ENCODE assay signal across 9 cellular contexts in genomic region chr2:176092270-176093144, GRCh38. TPM values are rescaled to one million over a fixed set of nuclear protein-coding genes. Genes with fewer than 3 reads are reported as not detected.
DNase-seq lines count a peak whose midpoint lies in the region; ATAC-seq, FAIRE-seq and TF ChIP-seq lines count a peak whose summit lies in the region.
"Had no signal": no experiment of that assay in that cellular context is flagged by ENCODE, and none has a peak within 500 bp of the region (broad histone marks: within the 10 kb centered on the region; RNA-seq: fewer than 3 reads in every experiment).

Gene HOXD13 (plus strand): TSS chr2:176092721. CDS start chr2:176092891, 170 bp downstream.

- no peaks in the 10 kb centered on the region for H3K79me2 ChIP-seq in smooth muscle cell (ENCODE audit: low read depth)

- FAIRE-seq in D721Med (lab: Jason Lieb, UNC), result no peak
- FAIRE-seq: endometrium had no signal

- ATAC-seq in activated CD4-positive, alpha-beta T cell treated with anti-CD3 and anti-CD28 coated beads for 36 hours, result no peak
- peak; percentile 15 for ATAC-seq in foreskin keratinocyte
- ATAC-seq in GM18519 (IDR thresholded peaks at IDR 0.05; ENCODE audit: low FRiP score, unreplicated experiment), result no peak

- H3K27me3 ChIP-seq in foreskin keratinocyte, result peaks cover 100% of the 10 kb centered on the region
- peaks cover 100% of the 10 kb centered on the region for H3K27me3 ChIP-seq in smooth muscle cell (ENCODE audit: low read depth)

- H3K27me3 Mint-ChIP-seq in activated CD4-positive, alpha-beta T cell treated with anti-CD3 and anti-CD28 coated beads for 36 hours, result peaks cover 85% of the 10 kb centered on the region

- H3K27ac ChIP-seq in foreskin keratinocyte (no peak within 1 kb of the TSS), smooth muscle cell (ENCODE audit: low read depth) (no peak within 1 kb of the TSS)

- peak within 1 kb of the TSS; percentile 58 for H3K4me3 ChIP-seq in smooth muscle cell

- H2AFZ ChIP-seq in smooth muscle cell (ENCODE audit: low read depth), result peak within 1 kb of the TSS; percentile 14

- intact Hi-C loops in activated CD4-positive, alpha-beta T cell treated with anti-CD3 and anti-CD28 coated beads for 36 hours (cut with DNase I, micrococcal nuclease), result loop anchor here in 1 of 2 experiments (1.0 to 10.0 kb wide), 2 partner anchors 11 to 1058 kb away; no protein-coding TSS in a partner anchor

- H3K9me3 Mint-ChIP-seq in activated CD4-positive, alpha-beta T cell treated with anti-CD3 and anti-CD28 coated beads for 36 hours (ENCODE audit: low read depth), result no peaks in the 10 kb centered on the region

- peaks cover 33% of the 10 kb centered on the region for H3K4me1 Mint-ChIP-seq in activated CD4-positive, alpha-beta T cell treated with anti-CD3 and anti-CD28 coated beads for 36 hours

- peak within 1 kb of the TSS; percentile 25 for H3K27ac Mint-ChIP-seq in activated CD4-positive, alpha-beta T cell treated with anti-CD3 and anti-CD28 coated beads for 36 hours

- H3K36me3 ChIP-seq in smooth muscle cell (ENCODE audit: low read depth), result no peaks in the 10 kb centered on the region

- no peak within 1 kb of the TSS for H3K9ac ChIP-seq in smooth muscle cell (ENCODE audit: low read depth)

- H3F3A ChIP-seq in smooth muscle cell (ENCODE audit: low read depth), result no peaks in the 10 kb centered on the region

- peaks cover 3% of the 10 kb centered on the region for H3K36me3 Mint-ChIP-seq in activated CD4-positive, alpha-beta T cell treated with anti-CD3 and anti-CD28 coated beads for 36 hours (ENCODE audit: low read depth)

- DNase-seq in activated CD4-positive, alpha-beta T cell treated with anti-CD3 and anti-CD28 coated beads for 36 hours, result peak; percentile 27
- DNase-seq in activated CD4-positive, alpha-beta T cell treated with anti-CD3 and anti-CD28 coated beads for 4 hours, result no peak
- DNase-seq in NCI-H510A treated with DMSO at 0.1 percent for 48 hours (lab: John Stamatoyannopoulos, UW) (peak; percentile 54), foreskin keratinocyte (no peak), smooth muscle cell (lab: John Stamatoyannopoulos, UW; ENCODE audit: unreplicated experiment) (no peak), D721Med (ENCODE audit: insufficient read length, low spot score) (no peak), hepatic stellate cell (ENCODE audit: low spot score) (no peak)

- H3K4me2 ChIP-seq in smooth muscle cell, result peak within 1 kb of the TSS; percentile 80

- CTCF ChIA-PET in activated CD4-positive, alpha-beta T cell treated with anti-CD3 and anti-CD28 coated beads for 36 hours (lab: Charles Lee), result no interaction called here

- no peaks in the 10 kb centered on the region for H3K9me3 ChIP-seq in smooth muscle cell (replicated peaks; ENCODE audit: low read depth)

- H3K4me1 ChIP-seq in foreskin keratinocyte, result no peaks in the 10 kb centered on the region
- H3K4me1 ChIP-seq in smooth muscle cell (ENCODE audit: low read depth), result peaks cover 5% of the 10 kb centered on the region

- POLR2A ChIA-PET in activated CD4-positive, alpha-beta T cell treated with anti-CD3 and anti-CD28 coated beads for 36 hours (lab: Charles Lee), result no interaction called here

- peak within 1 kb of the TSS; percentile 21 for H3K4me3 Mint-ChIP-seq in activated CD4-positive, alpha-beta T cell treated with anti-CD3 and anti-CD28 coated beads for 36 hours

- WGBS in smooth muscle cell (ENCODE audit: low lambda C conversion rate), result 2% methylated on average over 43 of the region's 95 CpGs

- no peaks in the 10 kb centered on the region for H4K20me1 ChIP-seq in smooth muscle cell (ENCODE audit: low read depth)

- TF ChIP-seq CTCF in foreskin keratinocyte (conservative IDR thresholded peaks at IDR 0.05), result no peak
- TF ChIP-seq CTCF in smooth muscle cell (IDR thresholded peaks at IDR 0.05; ENCODE audit: borderline replicate concordance, insufficient read depth, poor library complexity, severe bottlenecking), result no peak
- TF ChIP-seq CTCF in D721Med (IDR thresholded peaks at IDR 0.05; ENCODE audit: insufficient read depth, missing control alignments), result no peak

RNA-seq across cellular contexts. Expression of gene HOXD13, which starts in this region (rescaled TPM):
- not detected for total RNA-seq in activated CD4-positive, alpha-beta T cell treated with anti-CD3 and anti-CD28 coated beads for 36 hours
- total RNA-seq in foreskin keratinocyte (not detected in 2 replicates), smooth muscle cell (0.31 and 1.9 TPM in 2 replicates)
- polyA plus RNA-seq in foreskin keratinocyte (not detected in 2 replicates), smooth muscle cell (0.45 and 1.9 TPM in 2 replicates)

Comparison
In these comparisons a context has a peak if more than half of its experiments do, and no peak if none do; other contexts are left out.
1. Peak in DNase-seq in activated CD4-positive, alpha-beta T cell treated with anti-CD3 and anti-CD28 coated beads for 36 hours; RNA of the gene not detected or under 1 TPM.
2. Peak in ATAC-seq in foreskin keratinocyte; RNA of the gene not detected or under 1 TPM.